15 cellular contexts compared by ENCODE assay signal in genomic region chr19:18733196-18733647, GRCh38. TPM values are rescaled to one million over a fixed set of nuclear protein-coding genes. Genes with fewer than 3 reads are reported as not detected.
DNase-seq lines count a peak whose midpoint lies in the region; ATAC-seq, FAIRE-seq and TF ChIP-seq lines count a peak whose summit lies in the region.
"Had no signal": no experiment of that assay in that cellular context is flagged by ENCODE, and none has a peak within 500 bp of the region (broad histone marks: within the 10 kb centered on the region; RNA-seq: fewer than 3 reads in every experiment).

No MANE protein-coding gene starts in this region.

- H3K4me2 ChIP-seq in H1 (ENCODE audit: insufficient read depth in 1 of 2, low read depth in 2 of 2, low read length in 2 of 2), result no peak overlapping the region; a peak in 1 of 4 replicates

- peak; percentile 93 for DNase-seq in BE2C
- DNase-seq in NCI-H1694 treated with DMSO at 0.1 percent for 48 hours (lab: John Stamatoyannopoulos, UW), result peak; percentile 88
- DNase-seq in H1 (ENCODE audit: low read depth in 1 of 2, low spot score in 2 of 2), result no peak
- DNase-seq in activated CD8-positive, alpha-beta T cell treated with anti-CD3 and anti-CD28 coated beads, Interleukin-2, amount 10 ng/mL, durations not matched to agents 7 days and 5 days, result no peak
- DNase-seq: activated T-cell treated with anti-CD3 and anti-CD28 coated beads, Interleukin-2, amount 50 U/mL, for 48 hours; NCI-H1417 treated with DMSO at 0.1 percent for 48 hours; RPMI8226 had no signal

- H4K91ac ChIP-seq in H1 (replicated peaks; ENCODE audit: insufficient read length, low read length), result peak overlapping the region; percentile 27

- TF ChIP-seq EP300 in H1 (IDR thresholded peaks at IDR 0.05; ENCODE audit: borderline replicate concordance in 1 of 2, low read depth in 2 of 2, low read length in 2 of 2), result no peak

- H4K5ac ChIP-seq in H1 (ENCODE audit: insufficient read length, low read depth, low read length), result no peak overlapping the region

- H2BK5ac ChIP-seq in H1 (ENCODE audit: low read depth, low read length), result no peak overlapping the region

- H4K8ac ChIP-seq in H1 (ENCODE audit: extremely low read depth, insufficient read depth, low read length), result no peak overlapping the region

- H2BK12ac ChIP-seq in H1 (ENCODE audit: low read depth, low read length), result no peak overlapping the region

- H3K9me3 ChIP-seq in BE2C (no peaks in the 10 kb centered on the region), H1 (ENCODE audit: insufficient read depth in 2 of 2, low read depth in 1 of 2, low read length in 1 of 2) (no peaks in the 10 kb centered on the region)

- H3K27ac Mint-ChIP-seq in nephron, result peak overlapping the region; percentile 67 to 88 (median 76)
- H3K27ac Mint-ChIP-seq in activated CD8-positive, alpha-beta T cell treated with anti-CD3 and anti-CD28 coated beads, Interleukin-2, amount 10 ng/mL, durations not matched to agents 7 days and 5 days, result no peak overlapping the region
- H3K27ac Mint-ChIP-seq: CD14-positive monocyte had no signal

- TF ChIP-seq POLR2A in H1 (IDR thresholded peaks at IDR 0.05; ENCODE audit: control extremely low read depth in 1 of 2, low read depth in 2 of 2, low read length in 2 of 2), result no peak

- no peak overlapping the region for H3K56ac ChIP-seq in H1 (replicated peaks; ENCODE audit: insufficient read length, low read depth, low read length)

- POLR2A ChIA-PET in H1 (lab: Charles Lee; ENCODE audit: partially characterized antibody), result interaction anchor here (0.8 kb wide), 1 partner anchor 8 kb away, joined by 4 read pairs; no protein-coding TSS in a partner anchor
- POLR2A ChIA-PET in activated CD8-positive, alpha-beta T cell treated with anti-CD3 and anti-CD28 coated beads, Interleukin-2, amount 10 ng/mL, durations not matched to agents 7 days and 5 days (lab: Charles Lee), result no interaction called here

- TF ChIP-seq CTCF in BE2C (IDR thresholded peaks at IDR 0.05; ENCODE audit: low read depth, low read length) (no peak), H1 (IDR thresholded peaks at IDR 0.05; ENCODE audit: control extremely low read depth in 1 of 3, insufficient read depth in 1 of 3, low read depth in 1 of 3, low read length in 3 of 3) (no peak), nephron (IDR thresholded peaks at IDR 0.05; ENCODE audit: unreplicated experiment in 3 of 3) (no peak)

- no peaks in the 10 kb centered on the region for H3K79me2 ChIP-seq in H1 (ENCODE audit: control insufficient read depth in 1 of 2, insufficient read depth in 2 of 2, low read length in 2 of 2)

- peak overlapping the region in 2 of 3 experiments; percentile 43 to 51 for H3K4me3 Mint-ChIP-seq in nephron
- H3K4me3 Mint-ChIP-seq in activated CD8-positive, alpha-beta T cell treated with anti-CD3 and anti-CD28 coated beads, Interleukin-2, amount 10 ng/mL, durations not matched to agents 7 days and 5 days, result no peak overlapping the region
- H3K4me3 Mint-ChIP-seq: CD14-positive monocyte had no signal

- H3K4me1 ChIP-seq in BE2C (peaks cover 50% of the 10 kb centered on the region), H1 (replicated peaks in 1 of 4; ENCODE audit: control insufficient read depth in 3 of 4, insufficient read depth in 4 of 4, low read length in 3 of 4) (peaks cover 0 to 3% (median 0%) of the 10 kb centered on the region in 4 experiments; a peak in 1 of 7 replicates)

- CTCF ChIA-PET in H1 (lab: Charles Lee; ENCODE audit: partially characterized antibody), result interaction anchor here (0.6 to 2.2 kb wide), 9 partner anchors 9 to 245 kb away, joined by 3 to 8 read pairs (median 3); no protein-coding TSS in a partner anchor
- CTCF ChIA-PET in activated CD8-positive, alpha-beta T cell treated with anti-CD3 and anti-CD28 coated beads, Interleukin-2, amount 10 ng/mL, durations not matched to agents 7 days and 5 days (lab: Charles Lee), result interaction anchor here (0.6 kb wide), 1 partner anchor 131 kb away, joined by 3 read pairs; no protein-coding TSS in a partner anchor

- no peak overlapping the region for H3K14ac ChIP-seq in H1 (ENCODE audit: insufficient read length)

- no peak for TF ChIP-seq RAD21 in H1 (IDR thresholded peaks at IDR 0.05 in 1 of 2, conservative IDR thresholded peaks at IDR 0.05 in 1 of 2; ENCODE audit: low read depth in 2 of 2, low read length in 2 of 2)

- H3K23ac ChIP-seq in H1 (ENCODE audit: insufficient read length), result no peak overlapping the region

- H4K20me1 ChIP-seq in H1 (replicated peaks in 1 of 2; ENCODE audit: control insufficient read depth in 1 of 2, insufficient read depth in 2 of 2, low read length in 2 of 2), result peaks cover 2 to 8% of the 10 kb centered on the region in 2 experiments

- H3K18ac ChIP-seq in H1 (ENCODE audit: extremely low read depth, low read length), result no peak overlapping the region

- ATAC-seq in GM21529 (IDR thresholded peaks at IDR 0.05; ENCODE audit: unreplicated experiment), result no peak
- no peak for ATAC-seq in HG02884 (IDR thresholded peaks at IDR 0.05; ENCODE audit: unreplicated experiment)
- ATAC-seq in GM21737 (IDR thresholded peaks at IDR 0.05; ENCODE audit: unreplicated experiment), result no peak
- no peak for ATAC-seq in activated CD8-positive, alpha-beta T cell treated with anti-CD3 and anti-CD28 coated beads, Interleukin-2, amount 10 ng/mL, durations not matched to agents 7 days and 5 days

- H2AFZ ChIP-seq in H1 (ENCODE audit: low read length), result no peak overlapping the region

- H2BK20ac ChIP-seq in H1 (ENCODE audit: low read length), result no peak overlapping the region

- no peak overlapping the region for H3K27ac ChIP-seq in H1 (ENCODE audit: low read depth, low read length)
- H3K27ac ChIP-seq: VCaP had no signal

- H3K23me2 ChIP-seq in H1 (ENCODE audit: low read depth, low read length), result no peaks in the 10 kb centered on the region

- H3K27me3 ChIP-seq in BE2C, result no peaks in the 10 kb centered on the region
- H3K27me3 ChIP-seq in H1 (replicated peaks in 1 of 4; ENCODE audit: control insufficient read depth in 3 of 4, extremely low read depth in 1 of 4, insufficient read depth in 3 of 4, low read length in 3 of 4), result no peaks in the 10 kb centered on the region

- H3K79me1 ChIP-seq in H1 (ENCODE audit: low read depth, low read length), result no peaks in the 10 kb centered on the region

- no peaks in the 10 kb centered on the region for H3K36me3 ChIP-seq in BE2C
- H3K36me3 ChIP-seq in H1 (ENCODE audit: control insufficient read depth in 2 of 4, insufficient read depth in 4 of 4, low read length in 3 of 4), result no peaks in the 10 kb centered on the region; a peak in 1 of 8 replicates

- peaks cover 39% of the 10 kb centered on the region for H3K4me1 Mint-ChIP-seq in nephron
- no peaks in the 10 kb centered on the region for H3K4me1 Mint-ChIP-seq in activated CD8-positive, alpha-beta T cell treated with anti-CD3 and anti-CD28 coated beads, Interleukin-2, amount 10 ng/mL, durations not matched to agents 7 days and 5 days (ENCODE audit: low read depth)
- H3K4me1 Mint-ChIP-seq: CD14-positive monocyte had no signal

- FAIRE-seq in H1 (lab: Jason Lieb, UNC), result no peak

- no peaks in the 10 kb centered on the region for H3K36me3 Mint-ChIP-seq in nephron (ENCODE audit: low read depth)
- H3K36me3 Mint-ChIP-seq in activated CD8-positive, alpha-beta T cell treated with anti-CD3 and anti-CD28 coated beads, Interleukin-2, amount 10 ng/mL, durations not matched to agents 7 days and 5 days (ENCODE audit: low read depth), result no peaks in the 10 kb centered on the region

- no peak overlapping the region for H3K4me3 ChIP-seq in BE2C (ENCODE audit: low read depth, low read length)
- no peak overlapping the region for H3K4me3 ChIP-seq in H1 (ENCODE audit: extremely low read depth in 1 of 4, insufficient read depth in 2 of 4, low read depth in 3 of 4, low read length in 4 of 4)

- H2BK15ac ChIP-seq in H1 (ENCODE audit: low read length), result no peak overlapping the region

- H2BK120ac ChIP-seq in H1 (replicated peaks; ENCODE audit: low read depth, low read length), result no peak overlapping the region

- no peak overlapping the region for H3K4ac ChIP-seq in H1 (replicated peaks; ENCODE audit: insufficient read length, low read depth, low read length)

- peaks cover 5% of the 10 kb centered on the region for H3K27me3 Mint-ChIP-seq in nephron (ENCODE audit: low read depth)
- H3K27me3 Mint-ChIP-seq in activated CD8-positive, alpha-beta T cell treated with anti-CD3 and anti-CD28 coated beads, Interleukin-2, amount 10 ng/mL, durations not matched to agents 7 days and 5 days (ENCODE audit: low read depth), result no peaks in the 10 kb centered on the region

- no peak overlapping the region for H2AK5ac ChIP-seq in H1 (ENCODE audit: low read depth, low read length)

- WGBS in H1 (ENCODE audit: extremely low coverage in 1 of 2, insufficient coverage in 1 of 2, insufficient read length in 1 of 2, insufficient replicate concordance in 2 of 2, low coverage in 1 of 2, low lambda C conversion rate in 2 of 2, missing lambda C conversion rate in 1 of 2), 2 experiments, result 82% methylated on average over 10 of the region's 11 CpGs; no CpG with 5 or more reads in 1 of the 2 experiments

- no peak overlapping the region for H3K9ac ChIP-seq in H1 (replicated peaks in 1 of 4; ENCODE audit: extremely low read depth in 1 of 4, low read depth in 3 of 4, low read length in 3 of 4)

- H3K9me3 Mint-ChIP-seq in nephron, result no peaks in the 10 kb centered on the region
- no peaks in the 10 kb centered on the region for H3K9me3 Mint-ChIP-seq in activated CD8-positive, alpha-beta T cell treated with anti-CD3 and anti-CD28 coated beads, Interleukin-2, amount 10 ng/mL, durations not matched to agents 7 days and 5 days (ENCODE audit: insufficient read depth)

RNA-seq across cellular contexts. Expression of gene CRTC1, which starts 49.7 kb away (rescaled TPM):
- 23.7 TPM for polyA plus RNA-seq in BE2C (2012; ENCODE audit: insufficient read depth, insufficient read length, low read depth)
- total RNA-seq in H1 (2021; fragmentation: NEBNext Ultra II Directional; extraction: Animal tissue kit (Norgen Biotek cat#: 25700)), result 8.5 TPM in 2 replicates
- 2.9 and 6.5 TPM in 2 replicates for polyA plus RNA-seq in H1 (2011; rRNA removed)
- polyA plus RNA-seq in H1 (2011; cell fraction: cytosol; rRNA removed), result 2.7 TPM
- 18.3 TPM for polyA plus RNA-seq in H1 (2011; cell fraction: nucleus; rRNA removed)
- 4.4 to 9.8 TPM (median 8.1 TPM) in 4 replicates for polyA plus RNA-seq in H1 (2012, experiment 1 of 2)
- polyA plus RNA-seq in H1 (2012, experiment 2 of 2), result 4.9 TPM
- polyA plus RNA-seq in H1 (2013, experiment 1 of 2), result 8.8 TPM
- polyA plus RNA-seq in H1 (2013, experiment 2 of 2), result 7.7 TPM
- polyA minus RNA-seq in H1 (2011; rRNA and poly(A)+ RNA removed), result 0.71 and 1.8 TPM in 2 replicates
- polyA minus RNA-seq in H1 (2011; cell fraction: cytosol; rRNA and poly(A)+ RNA removed), result 4.7 TPM
- 6.3 TPM for polyA minus RNA-seq in H1 (2011; cell fraction: nucleus; rRNA and poly(A)+ RNA removed)
- 1 to 10 TPM; 7.0 to 8.0 TPM for total RNA-seq in activated CD8-positive, alpha-beta T cell treated with anti-CD3 and anti-CD28 coated beads, Interleukin-2, amount 10 ng/mL, durations not matched to agents 7 days and 5 days

RNA-seq across cellular contexts. Expression of gene COMP, which starts 57.9 kb away (rescaled TPM):
- 1.2 TPM for polyA plus RNA-seq in BE2C (2012; ENCODE audit: insufficient read depth, insufficient read length, low read depth)
- 0.17 and 0.25 TPM in 2 replicates for total RNA-seq in H1 (2021; fragmentation: NEBNext Ultra II Directional; extraction: Animal tissue kit (Norgen Biotek cat#: 25700))
- 0.17 and 0.35 TPM in 2 replicates for polyA plus RNA-seq in H1 (2011; rRNA removed)
- 0.37 TPM for polyA plus RNA-seq in H1 (2011; cell fraction: cytosol; rRNA removed)
- 0.91 TPM for polyA plus RNA-seq in H1 (2011; cell fraction: nucleus; rRNA removed)
- 0.09 to 0.24 TPM (median 0.16 TPM) in 3 of 4 replicates, not detected in the other for polyA plus RNA-seq in H1 (2012, experiment 1 of 2)
- polyA plus RNA-seq in H1 (2012, experiment 2 of 2), result 0.09 TPM
- 0.16 TPM for polyA plus RNA-seq in H1 (2013, experiment 1 of 2)
- polyA plus RNA-seq in H1 (2013, experiment 2 of 2), result 0.15 TPM
- polyA minus RNA-seq in H1 (2011; rRNA and poly(A)+ RNA removed), result 0.19 and 0.29 TPM in 2 replicates
- polyA minus RNA-seq in H1 (2011; cell fraction: cytosol; rRNA and poly(A)+ RNA removed), result not detected
- not detected for polyA minus RNA-seq in H1 (2011; cell fraction: nucleus; rRNA and poly(A)+ RNA removed)
- not detected for total RNA-seq in activated CD8-positive, alpha-beta T cell treated with anti-CD3 and anti-CD28 coated beads, Interleukin-2, amount 10 ng/mL, durations not matched to agents 7 days and 5 days
- total RNA-seq: cerebellum, glomerular endothelial cell had no signal
- polyA plus RNA-seq: CD14-positive monocyte had no signal

Comparison
In these comparisons a context has a peak if more than half of its experiments do, and no peak if none do; other contexts are left out.
1. DNase-seq: peak in BE2C (single experiment) and NCI-H1694 treated with DMSO at 0.1 percent for 48 hours (single experiment); none in H1 (0 of 2) and activated CD8-positive, alpha-beta T cell treated with anti-CD3 and anti-CD28 coated beads, Interleukin-2, amount 10 ng/mL, durations not matched to agents 7 days and 5 days (single experiment).